Comparison of ENCODE assay signal across 1 cellular context in the genomic region with DNA sequence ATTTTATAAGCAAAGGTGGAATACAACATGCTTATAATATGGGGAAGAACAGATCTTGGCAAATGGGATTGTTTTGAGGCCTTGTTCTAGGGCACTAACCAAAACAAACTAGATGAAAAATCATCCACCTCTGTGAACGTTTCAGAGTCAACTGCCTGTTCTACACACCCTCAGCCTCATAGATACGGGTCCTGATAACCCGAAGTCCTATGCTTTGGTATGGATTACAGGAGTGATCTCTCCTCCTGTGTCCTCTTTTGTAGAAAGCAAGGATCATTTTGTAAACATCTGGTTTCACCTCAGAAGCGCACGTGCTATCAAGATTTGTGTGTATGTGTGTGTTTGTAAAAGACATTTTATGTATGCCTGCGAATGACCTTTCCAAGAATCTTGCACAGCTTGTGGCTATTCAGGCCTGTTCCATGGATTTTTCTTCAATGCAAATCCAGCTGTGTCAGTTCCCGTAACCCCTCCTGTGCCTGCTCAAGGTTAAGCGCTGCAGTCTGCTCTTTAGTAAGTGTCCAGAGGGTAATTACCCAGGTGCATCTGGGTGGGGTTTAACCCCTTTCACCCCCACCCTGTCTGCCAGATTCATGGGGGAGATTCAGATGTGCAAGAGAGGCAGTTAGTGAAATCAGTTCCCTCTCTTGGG.
TF ChIP-seq lines count a peak whose summit lies in the region.

No MANE protein-coding gene starts in this region.

TF ChIP-seq in H1, 55 proteins besides CTCF, POLR2A, EP300 and RAD21:
- TF ChIP-seq, protein P1, sequence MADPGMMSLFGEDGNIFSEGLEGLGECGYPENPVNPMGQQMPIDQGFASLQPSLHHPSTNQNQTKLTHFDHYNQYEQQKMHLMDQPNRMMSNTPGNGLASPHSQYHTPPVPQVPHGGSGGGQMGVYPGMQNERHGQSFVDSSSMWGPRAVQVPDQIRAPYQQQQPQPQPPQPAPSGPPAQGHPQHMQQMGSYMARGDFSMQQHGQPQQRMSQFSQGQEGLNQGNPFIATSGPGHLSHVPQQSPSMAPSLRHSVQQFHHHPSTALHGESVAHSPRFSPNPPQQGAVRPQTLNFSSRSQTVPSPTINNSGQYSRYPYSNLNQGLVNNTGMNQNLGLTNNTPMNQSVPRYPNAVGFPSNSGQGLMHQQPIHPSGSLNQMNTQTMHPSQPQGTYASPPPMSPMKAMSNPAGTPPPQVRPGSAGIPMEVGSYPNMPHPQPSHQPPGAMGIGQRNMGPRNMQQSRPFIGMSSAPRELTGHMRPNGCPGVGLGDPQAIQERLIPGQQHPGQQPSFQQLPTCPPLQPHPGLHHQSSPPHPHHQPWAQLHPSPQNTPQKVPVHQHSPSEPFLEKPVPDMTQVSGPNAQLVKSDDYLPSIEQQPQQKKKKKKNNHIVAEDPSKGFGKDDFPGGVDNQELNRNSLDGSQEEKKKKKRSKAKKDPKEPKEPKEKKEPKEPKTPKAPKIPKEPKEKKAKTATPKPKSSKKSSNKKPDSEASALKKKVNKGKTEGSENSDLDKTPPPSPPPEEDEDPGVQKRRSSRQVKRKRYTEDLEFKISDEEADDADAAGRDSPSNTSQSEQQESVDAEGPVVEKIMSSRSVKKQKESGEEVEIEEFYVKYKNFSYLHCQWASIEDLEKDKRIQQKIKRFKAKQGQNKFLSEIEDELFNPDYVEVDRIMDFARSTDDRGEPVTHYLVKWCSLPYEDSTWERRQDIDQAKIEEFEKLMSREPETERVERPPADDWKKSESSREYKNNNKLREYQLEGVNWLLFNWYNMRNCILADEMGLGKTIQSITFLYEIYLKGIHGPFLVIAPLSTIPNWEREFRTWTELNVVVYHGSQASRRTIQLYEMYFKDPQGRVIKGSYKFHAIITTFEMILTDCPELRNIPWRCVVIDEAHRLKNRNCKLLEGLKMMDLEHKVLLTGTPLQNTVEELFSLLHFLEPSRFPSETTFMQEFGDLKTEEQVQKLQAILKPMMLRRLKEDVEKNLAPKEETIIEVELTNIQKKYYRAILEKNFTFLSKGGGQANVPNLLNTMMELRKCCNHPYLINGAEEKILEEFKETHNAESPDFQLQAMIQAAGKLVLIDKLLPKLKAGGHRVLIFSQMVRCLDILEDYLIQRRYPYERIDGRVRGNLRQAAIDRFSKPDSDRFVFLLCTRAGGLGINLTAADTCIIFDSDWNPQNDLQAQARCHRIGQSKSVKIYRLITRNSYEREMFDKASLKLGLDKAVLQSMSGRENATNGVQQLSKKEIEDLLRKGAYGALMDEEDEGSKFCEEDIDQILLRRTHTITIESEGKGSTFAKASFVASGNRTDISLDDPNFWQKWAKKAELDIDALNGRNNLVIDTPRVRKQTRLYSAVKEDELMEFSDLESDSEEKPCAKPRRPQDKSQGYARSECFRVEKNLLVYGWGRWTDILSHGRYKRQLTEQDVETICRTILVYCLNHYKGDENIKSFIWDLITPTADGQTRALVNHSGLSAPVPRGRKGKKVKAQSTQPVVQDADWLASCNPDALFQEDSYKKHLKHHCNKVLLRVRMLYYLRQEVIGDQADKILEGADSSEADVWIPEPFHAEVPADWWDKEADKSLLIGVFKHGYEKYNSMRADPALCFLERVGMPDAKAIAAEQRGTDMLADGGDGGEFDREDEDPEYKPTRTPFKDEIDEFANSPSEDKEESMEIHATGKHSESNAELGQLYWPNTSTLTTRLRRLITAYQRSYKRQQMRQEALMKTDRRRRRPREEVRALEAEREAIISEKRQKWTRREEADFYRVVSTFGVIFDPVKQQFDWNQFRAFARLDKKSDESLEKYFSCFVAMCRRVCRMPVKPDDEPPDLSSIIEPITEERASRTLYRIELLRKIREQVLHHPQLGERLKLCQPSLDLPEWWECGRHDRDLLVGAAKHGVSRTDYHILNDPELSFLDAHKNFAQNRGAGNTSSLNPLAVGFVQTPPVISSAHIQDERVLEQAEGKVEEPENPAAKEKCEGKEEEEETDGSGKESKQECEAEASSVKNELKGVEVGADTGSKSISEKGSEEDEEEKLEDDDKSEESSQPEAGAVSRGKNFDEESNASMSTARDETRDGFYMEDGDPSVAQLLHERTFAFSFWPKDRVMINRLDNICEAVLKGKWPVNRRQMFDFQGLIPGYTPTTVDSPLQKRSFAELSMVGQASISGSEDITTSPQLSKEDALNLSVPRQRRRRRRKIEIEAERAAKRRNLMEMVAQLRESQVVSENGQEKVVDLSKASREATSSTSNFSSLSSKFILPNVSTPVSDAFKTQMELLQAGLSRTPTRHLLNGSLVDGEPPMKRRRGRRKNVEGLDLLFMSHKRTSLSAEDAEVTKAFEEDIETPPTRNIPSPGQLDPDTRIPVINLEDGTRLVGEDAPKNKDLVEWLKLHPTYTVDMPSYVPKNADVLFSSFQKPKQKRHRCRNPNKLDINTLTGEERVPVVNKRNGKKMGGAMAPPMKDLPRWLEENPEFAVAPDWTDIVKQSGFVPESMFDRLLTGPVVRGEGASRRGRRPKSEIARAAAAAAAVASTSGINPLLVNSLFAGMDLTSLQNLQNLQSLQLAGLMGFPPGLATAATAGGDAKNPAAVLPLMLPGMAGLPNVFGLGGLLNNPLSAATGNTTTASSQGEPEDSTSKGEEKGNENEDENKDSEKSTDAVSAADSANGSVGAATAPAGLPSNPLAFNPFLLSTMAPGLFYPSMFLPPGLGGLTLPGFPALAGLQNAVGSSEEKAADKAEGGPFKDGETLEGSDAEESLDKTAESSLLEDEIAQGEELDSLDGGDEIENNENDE (IDR thresholded peaks at IDR 0.05; ENCODE audit: insufficient replicate concordance, low read length): peak; percentile 20
- no peak for TF ChIP-seq RFX5 (IDR thresholded peaks at IDR 0.05; ENCODE audit: borderline replicate concordance, low read depth, low read length)
- TF ChIP-seq NANOG (IDR thresholded peaks at IDR 0.05; ENCODE audit: insufficient read depth, low read depth, low read length, poor library complexity, severe bottlenecking): peak; percentile 34
- no peak for TF ChIP-seq SIX5 (IDR thresholded peaks at IDR 0.05; ENCODE audit: low read depth, low read length)
- peak; percentile 49; the same call in 1 of the 2 replicates for TF ChIP-seq TCF12 (IDR thresholded peaks at IDR 0.05; ENCODE audit: low read depth, low read length)
